In the genomic region with DNA sequence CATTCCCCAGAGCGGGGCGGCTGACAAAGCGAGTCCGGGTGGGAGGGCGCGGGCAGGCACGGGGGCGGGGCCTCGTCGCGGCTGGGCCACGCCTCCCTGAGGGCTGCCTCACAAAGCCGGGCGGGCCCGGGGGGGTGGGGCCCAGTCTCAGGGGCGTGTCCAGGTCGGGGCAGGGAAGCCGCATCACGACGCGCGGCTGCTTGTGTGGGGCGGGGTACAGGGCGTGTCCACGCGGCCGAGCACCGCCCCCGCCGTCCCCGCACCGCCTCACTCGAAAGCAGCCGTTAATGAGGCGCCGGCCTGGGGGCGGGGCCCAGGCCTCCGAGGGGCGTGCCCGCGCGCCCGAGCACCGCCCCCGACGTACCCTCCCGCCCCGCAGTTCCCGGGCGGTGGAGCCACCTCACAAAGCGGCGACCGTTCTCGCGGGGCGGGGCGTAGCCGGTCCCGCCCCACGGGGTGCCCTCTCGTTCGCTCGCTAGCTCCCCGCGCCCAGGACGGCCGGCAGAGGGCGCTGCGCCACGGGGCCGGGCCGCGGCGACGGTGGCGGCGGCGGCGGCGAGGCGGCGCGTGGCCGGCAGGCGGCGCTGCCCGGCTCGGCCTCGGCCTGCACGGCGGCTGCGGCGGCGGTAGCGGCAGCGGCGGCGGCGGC, we compare ENCODE assay signal across 1 cellular context.
TF ChIP-seq lines count a peak whose summit lies in the region.

CARM1 (plus strand) TSS at position 599 of the 649 bp plus-strand sequence. CDS start 150 bp downstream, outside the sequence.

TF ChIP-seq in HepG2, 621 proteins besides CTCF, POLR2A, EP300 and RAD21 (continued from another document and continues in another):
- TF ChIP-seq MNT (IDR thresholded peaks at IDR 0.05) (peak; percentile 15; the same call in 1 of the 2 replicates), ZBTB42 (CRISPR knock-in tag; IDR thresholded peaks at IDR 0.05) (no peak), ZNF749 (CRISPR knock-in tag; IDR thresholded peaks at IDR 0.05; ENCODE audit: borderline replicate concordance) (no peak), HNRNPK (IDR thresholded peaks at IDR 0.05; ENCODE audit: low read depth, low read length, poor library complexity, severe bottlenecking) (peak; percentile 76), SNAPC2 (CRISPR knock-in tag; IDR thresholded peaks at IDR 0.05) (no peak), TARDBP (CRISPR knock-in tag; IDR thresholded peaks at IDR 0.05) (0 out of 2 replicates have a peak, but pooled peaks have one; percentile 47), MED1 (CRISPR knock-in tag; IDR thresholded peaks at IDR 0.05) (peak; percentile 43; the same call in 1 of the 2 replicates), NFRKB (IDR thresholded peaks at IDR 0.05) (no peak), XRCC5 (optimal IDR thresholded peaks at IDR 0.05; ENCODE audit: low read length) (peak; percentile 57), SP5 (CRISPR knock-in tag; IDR thresholded peaks at IDR 0.05; ENCODE audit: borderline replicate concordance, low read depth) (peak; percentile 67), SIN3B (IDR thresholded peaks at IDR 0.05; ENCODE audit: low read length) (no peak), HOXA3 (CRISPR knock-in tag; IDR thresholded peaks at IDR 0.05) (peak; percentile 67; the same call in 1 of the 2 replicates), ZBTB2 (CRISPR knock-in tag; IDR thresholded peaks at IDR 0.05; ENCODE audit: low read depth) (peak; percentile 91), ATF6 (CRISPR knock-in tag; conservative IDR thresholded peaks at IDR 0.05) (no peak), ZFP36L1 (CRISPR knock-in tag; IDR thresholded peaks at IDR 0.05) (0 out of 2 replicates have a peak, but pooled peaks have one; percentile 43), ZNF777 (CRISPR knock-in tag; IDR thresholded peaks at IDR 0.05) (no peak; the same call in 1 of the 2 replicates), TFDP2 (CRISPR knock-in tag; IDR thresholded peaks at IDR 0.05) (peak; percentile 35; the same call in 1 of the 2 replicates), ZNF282 (IDR thresholded peaks at IDR 0.05; ENCODE audit: partially characterized antibody) (no peak), ZNF383 (CRISPR knock-in tag; IDR thresholded peaks at IDR 0.05; ENCODE audit: borderline replicate concordance) (no peak), PHF20 (CRISPR knock-in tag; IDR thresholded peaks at IDR 0.05) (peak; percentile 43; the same call in 1 of the 2 replicates), SNAPC5 (CRISPR knock-in tag; IDR thresholded peaks at IDR 0.05; ENCODE audit: borderline replicate concordance) (no peak), GABPB1 (CRISPR knock-in tag; IDR thresholded peaks at IDR 0.05) (peak; percentile 72; the same call in 1 of the 2 replicates), ZNF639 (CRISPR knock-in tag; conservative IDR thresholded peaks at IDR 0.05) (peak; percentile 77; the same call in 1 of the 2 replicates), HNF1A (IDR thresholded peaks at IDR 0.05; ENCODE audit: low read depth) (no peak), HNF1A (CRISPR knock-in tag; IDR thresholded peaks at IDR 0.05; ENCODE audit: borderline replicate concordance) (no peak), CREM (IDR thresholded peaks at IDR 0.05) (peak; percentile 16; the same call in 1 of the 2 replicates), CREM (CRISPR knock-in tag; IDR thresholded peaks at IDR 0.05) (no peak)
- TF ChIP-seq, protein P1, sequence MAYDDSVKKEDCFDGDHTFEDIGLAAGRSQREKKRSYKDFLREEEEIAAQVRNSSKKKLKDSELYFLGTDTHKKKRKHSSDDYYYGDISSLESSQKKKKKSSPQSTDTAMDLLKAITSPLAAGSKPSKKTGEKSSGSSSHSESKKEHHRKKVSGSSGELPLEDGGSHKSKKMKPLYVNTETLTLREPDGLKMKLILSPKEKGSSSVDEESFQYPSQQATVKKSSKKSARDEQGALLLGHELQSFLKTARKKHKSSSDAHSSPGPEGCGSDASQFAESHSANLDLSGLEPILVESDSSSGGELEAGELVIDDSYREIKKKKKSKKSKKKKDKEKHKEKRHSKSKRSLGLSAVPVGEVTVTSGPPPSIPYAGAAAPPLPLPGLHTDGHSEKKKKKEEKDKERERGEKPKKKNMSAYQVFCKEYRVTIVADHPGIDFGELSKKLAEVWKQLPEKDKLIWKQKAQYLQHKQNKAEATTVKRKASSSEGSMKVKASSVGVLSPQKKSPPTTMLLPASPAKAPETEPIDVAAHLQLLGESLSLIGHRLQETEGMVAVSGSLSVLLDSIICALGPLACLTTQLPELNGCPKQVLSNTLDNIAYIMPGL (CRISPR knock-in tag; IDR thresholded peaks at IDR 0.05; ENCODE audit: borderline replicate concordance in 1 of 2, low read depth in 1 of 2) = peak in 1 of 2 experiments; percentile 56; a peak in 1 of 4 replicates
- TF ChIP-seq, protein P2, sequence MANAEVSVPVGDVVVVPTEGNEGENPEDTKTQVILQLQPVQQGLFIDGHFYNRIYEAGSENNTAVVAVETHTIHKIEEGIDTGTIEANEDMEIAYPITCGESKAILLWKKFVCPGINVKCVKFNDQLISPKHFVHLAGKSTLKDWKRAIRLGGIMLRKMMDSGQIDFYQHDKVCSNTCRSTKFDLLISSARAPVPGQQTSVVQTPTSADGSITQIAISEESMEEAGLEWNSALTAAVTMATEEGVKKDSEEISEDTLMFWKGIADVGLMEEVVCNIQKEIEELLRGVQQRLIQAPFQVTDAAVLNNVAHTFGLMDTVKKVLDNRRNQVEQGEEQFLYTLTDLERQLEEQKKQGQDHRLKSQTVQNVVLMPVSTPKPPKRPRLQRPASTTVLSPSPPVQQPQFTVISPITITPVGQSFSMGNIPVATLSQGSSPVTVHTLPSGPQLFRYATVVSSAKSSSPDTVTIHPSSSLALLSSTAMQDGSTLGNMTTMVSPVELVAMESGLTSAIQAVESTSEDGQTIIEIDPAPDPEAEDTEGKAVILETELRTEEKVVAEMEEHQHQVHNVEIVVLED (CRISPR knock-in tag; IDR thresholded peaks at IDR 0.05; ENCODE audit: borderline replicate concordance) = peak; percentile 55; the same call in 1 of the 2 replicates
- TF ChIP-seq, protein P3, sequence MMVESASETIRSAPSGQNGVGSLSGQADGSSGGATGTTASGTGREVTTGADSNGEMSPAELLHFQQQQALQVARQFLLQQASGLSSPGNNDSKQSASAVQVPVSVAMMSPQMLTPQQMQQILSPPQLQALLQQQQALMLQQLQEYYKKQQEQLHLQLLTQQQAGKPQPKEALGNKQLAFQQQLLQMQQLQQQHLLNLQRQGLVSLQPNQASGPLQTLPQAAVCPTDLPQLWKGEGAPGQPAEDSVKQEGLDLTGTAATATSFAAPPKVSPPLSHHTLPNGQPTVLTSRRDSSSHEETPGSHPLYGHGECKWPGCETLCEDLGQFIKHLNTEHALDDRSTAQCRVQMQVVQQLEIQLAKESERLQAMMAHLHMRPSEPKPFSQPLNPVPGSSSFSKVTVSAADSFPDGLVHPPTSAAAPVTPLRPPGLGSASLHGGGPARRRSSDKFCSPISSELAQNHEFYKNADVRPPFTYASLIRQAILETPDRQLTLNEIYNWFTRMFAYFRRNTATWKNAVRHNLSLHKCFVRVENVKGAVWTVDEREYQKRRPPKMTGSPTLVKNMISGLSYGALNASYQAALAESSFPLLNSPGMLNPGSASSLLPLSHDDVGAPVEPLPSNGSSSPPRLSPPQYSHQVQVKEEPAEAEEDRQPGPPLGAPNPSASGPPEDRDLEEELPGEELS (CRISPR knock-in tag; IDR thresholded peaks at IDR 0.05) = peak; percentile 26; the same call in 1 of the 2 replicates
